8 cellular contexts compared by ENCODE assay signal in the genomic region with DNA sequence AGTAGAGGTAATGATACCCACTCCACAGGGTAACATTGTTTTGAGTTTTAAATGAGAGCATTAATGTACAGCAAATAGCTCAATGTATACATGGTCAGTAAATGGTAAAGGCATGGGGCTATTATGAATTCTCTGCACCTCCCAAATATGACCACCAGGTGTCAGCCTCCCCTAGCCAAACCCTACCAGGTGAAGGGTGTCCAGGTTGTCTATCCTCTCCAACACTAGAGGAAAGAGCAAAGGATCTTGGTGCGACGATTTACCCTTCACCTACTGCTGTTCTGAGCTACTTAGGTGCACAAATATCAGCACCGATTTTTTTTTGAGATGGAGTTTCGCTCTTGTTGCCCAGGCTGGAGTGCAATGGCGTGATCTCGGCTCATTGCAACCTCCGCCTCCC. TPM values are rescaled to one million over a fixed set of nuclear protein-coding genes. Genes with fewer than 3 reads are reported as not detected.
DNase-seq lines count a peak whose midpoint lies in the region; ATAC-seq, FAIRE-seq and TF ChIP-seq lines count a peak whose summit lies in the region.

No MANE protein-coding gene starts in this region.

- intact Hi-C loops in GM12878 (cut with micrococcal nuclease; ENCODE audit: unreplicated experiment), result loop anchor here (1.0 to 10.0 kb wide), 4 partner anchors 49 to 261 kb away; no protein-coding TSS in a partner anchor

- CTCF ChIA-PET in GM12878 (lab: Yijun Ruan, JAX), result interaction anchor here (0.6 to 3.8 kb wide), 44 partner anchors 9 to 513 kb away, joined by 3 to 40 read pairs (median 4); partner anchors contain the start of genes SH2D1A and XIAP

- H3K4me2 ChIP-seq in GM12878 (ENCODE audit: control insufficient read depth, insufficient read depth), result no peak overlapping the region

- FAIRE-seq in GM12878 (lab: Jason Lieb, UNC), result peak; percentile 77

- H4K20me1 ChIP-seq in GM12878 (ENCODE audit: control insufficient read depth, insufficient read depth), result no peaks in the 10 kb centered on the region

- H3K36me3 Mint-ChIP-seq in immature natural killer cell, result no peaks in the 10 kb centered on the region

- in situ Hi-C loops in GM12878 (cut with MboI), result loop anchor here (10.0 kb wide), 1 partner anchor 121 kb away; no protein-coding TSS in a partner anchor

- no peak for TF ChIP-seq POLR2A in GM12878 (IDR thresholded peaks at IDR 0.05; ENCODE audit: low read depth, low read length)

- H3K36me3 ChIP-seq in GM12878 (ENCODE audit: control insufficient read depth in 2 of 2, insufficient read depth in 2 of 2, low read length in 1 of 2), result no peaks in the 10 kb centered on the region

- H3K27ac ChIP-seq in GM12878 (ENCODE audit: control insufficient read depth, insufficient read depth), result no peak overlapping the region

- H3K9me3 ChIP-seq in GM12878 (replicated peaks; ENCODE audit: control insufficient read depth, insufficient read depth, low read length), result no peaks in the 10 kb centered on the region

- RAD21 ChIA-PET in GM12878 (lab: Charles Lee; ENCODE audit: unreplicated experiment), result interaction anchor here (0.7 to 2.6 kb wide), 25 partner anchors 30 to 573 kb away, joined by 3 to 27 read pairs (median 4); no protein-coding TSS in a partner anchor

- SMC1A ChIA-PET in GM12878 (lab: Charles Lee; ENCODE audit: uncharacterized antibody, unreplicated experiment), result interaction anchor here (0.5 to 3.7 kb wide), 25 partner anchors 14 to 383 kb away, joined by 3 to 31 read pairs (median 4); partner anchors contain the start of gene XIAP

- POLR2A ChIA-PET in GM12878 (lab: Charles Lee), result interaction anchor here (0.5 to 0.6 kb wide), 2 partner anchors 177 to 420 kb away, joined by 3 to 5 read pairs; no protein-coding TSS in a partner anchor

- H3K27ac Mint-ChIP-seq in immature natural killer cell, result no peak overlapping the region

- no peak overlapping the region for H3K9ac ChIP-seq in GM12878 (ENCODE audit: control insufficient read depth, insufficient read depth, low read length)

- H3K4me3 ChIP-seq in GM12878, result no peak overlapping the region

- no peak overlapping the region for H2AFZ ChIP-seq in GM12878 (ENCODE audit: control insufficient read depth, low read depth, low read length)

- DNase-seq in SIG-M5 treated with dmso at 0.1 percent for 504 hours (lab: John Stamatoyannopoulos, UW; ENCODE audit: unreplicated experiment) (peak; percentile 73), SIG-M5 (lab: John Stamatoyannopoulos, UW) (no peak), NCI-H1694 (lab: John Stamatoyannopoulos, UW) (peak; percentile 67), T-helper 9 cell (peak; percentile 39), GM12878 (ENCODE audit: low read depth, low spot score) (peak; percentile 33), immature natural killer cell (peak; percentile 46 to 55 (median 54))
- DNase-seq in stimulated activated CD4-positive, alpha-beta T cell treated with anti-CD3 and anti-CD28 coated beads, Interleukin-1b, Interleukin-23, amount 100 ng/mL, for 48 hours, result peak; percentile 56

- peak; percentile 92 for TF ChIP-seq RAD21 in GM12878 (IDR thresholded peaks at IDR 0.05; ENCODE audit: insufficient read depth, low read depth, low read length)

- no peaks in the 10 kb centered on the region for H3K9me3 Mint-ChIP-seq in immature natural killer cell

- no peaks in the 10 kb centered on the region for H3K79me2 ChIP-seq in GM12878 (ENCODE audit: control insufficient read depth, insufficient read depth, low read length)

- no TSS peak for BruUV-seq in GM12878 (replicated peaks; lab: Mats Ljungman, UMichigan)

- ATAC-seq in HG02884 (IDR thresholded peaks at IDR 0.05; ENCODE audit: unreplicated experiment) (peak; percentile 69), GM12878 (peak; percentile 93)

- H3K27me3 ChIP-seq in GM12878 (replicated peaks in 1 of 2; ENCODE audit: control insufficient read depth in 2 of 2, insufficient read depth in 2 of 2, low read length in 1 of 2), result no peaks in the 10 kb centered on the region

- peak; percentile 75 to 80 (median 76) for TF ChIP-seq CTCF in GM12878 (IDR thresholded peaks at IDR 0.05 in 2 of 3, conservative IDR thresholded peaks at IDR 0.05 in 1 of 3; ENCODE audit: control insufficient read depth in 2 of 3, extremely low read depth in 1 of 3, insufficient read depth in 1 of 3, low read depth in 3 of 3, low read length in 3 of 3)

- H3K4me3 Mint-ChIP-seq in immature natural killer cell, result no peak overlapping the region

- H3K27me3 Mint-ChIP-seq in immature natural killer cell (ENCODE audit: low read depth in 3 of 3), result peaks cover 0 to 5% (median 0%) of the 10 kb centered on the region in 3 donors

- no peaks in the 10 kb centered on the region for H3K4me1 Mint-ChIP-seq in immature natural killer cell

- no peak for TF ChIP-seq EP300 in GM12878 (IDR thresholded peaks at IDR 0.05; ENCODE audit: borderline replicate concordance in 1 of 2, control insufficient read depth in 1 of 2, low read depth in 2 of 2, low read length in 2 of 2)

- 64% methylated on average over 7 of the region's 7 CpGs for WGBS in GM12878 (ENCODE audit: insufficient coverage, insufficient replicate concordance, low lambda C conversion rate, missing lambda C conversion rate)

- H3K4me1 ChIP-seq in GM12878 (ENCODE audit: control insufficient read depth, insufficient read depth, low read length), result no peaks in the 10 kb centered on the region; the same call in 1 of the 2 replicates

TF ChIP-seq in GM12878, 131 proteins besides CTCF, POLR2A, EP300 and RAD21:
- TF ChIP-seq CHD4 (IDR thresholded peaks at IDR 0.05) (no peak), CHD2 (IDR thresholded peaks at IDR 0.05; ENCODE audit: borderline replicate concordance, low read depth, low read length) (no peak), MYC (IDR thresholded peaks at IDR 0.05; ENCODE audit: insufficient read depth, insufficient read length, insufficient replicate concordance, low read length, severe bottlenecking) (no peak), BCL11A (IDR thresholded peaks at IDR 0.05; ENCODE audit: low read depth, low read length) (no peak), RFX5 (IDR thresholded peaks at IDR 0.05; ENCODE audit: low read depth, low read length) (no peak), SMC3 (IDR thresholded peaks at IDR 0.05; ENCODE audit: borderline replicate concordance, low read length) (peak; percentile 79), KAT2A (conservative IDR thresholded peaks at IDR 0.05; ENCODE audit: control insufficient read depth, low read depth, low read length) (no peak)

RNA-seq across cellular contexts. Expression of gene XIAP, which starts 26.5 kb away (rescaled TPM):
- 43.2 and 47.7 TPM in 2 replicates for total RNA-seq in GM12878 (2013; cell fraction: nucleolus; rRNA removed)
- total RNA-seq in GM12878 (2014; rRNA removed) (13.2 and 16.9 TPM in 2 replicates), GM12878 (2014; rRNA removed; fragmentation: Illumina TruSeq; extraction: Trizol) (19.6 and 21.1 TPM in 2 replicates), GM12878 (2021) (17.7 and 20.8 TPM in 2 replicates)
- polyA plus RNA-seq in GM12878 (2011; ENCODE audit: low read depth), result 3.5 TPM
- polyA plus RNA-seq in GM12878 (2011; rRNA removed) (17.0 and 27.2 TPM in 2 replicates), GM12878 (2014; fragmentation: Illumina TruSeq; extraction: Trizol) (12.1 and 15.8 TPM in 2 replicates), GM12878 (2014; fragmentation: Nextera tagmentation; extraction: Ambion mirVana) (1 to 10 TPM; 3.3 to 6.2 TPM), GM12878 (2014; rRNA removed) (11.7 and 18.4 TPM in 2 replicates), GM12878 (2016; fragmentation: Nextera tagmentation; extraction: Ambion mirVana) (1 to 10 TPM; 6.8 to 8.4 TPM), immature natural killer cell (10 to 100 TPM in 1 of 3 donors, 1 to 10 TPM in 2; 1.1 to 14.4 (median 6.3) TPM)
- 6.3 and 7.1 TPM in 2 replicates for polyA plus RNA-seq in GM12878 (2011; cell fraction: cytosol; rRNA removed)
- polyA plus RNA-seq in GM12878 (2011; cell fraction: nucleus; rRNA removed), result 3.9 and 5.8 TPM in 2 replicates
- polyA plus RNA-seq in GM12878 (2012), result 6.8 and 8.9 TPM in 2 replicates
- 4.4 and 12.1 TPM in 2 replicates for polyA minus RNA-seq in GM12878 (2011; rRNA and poly(A)+ RNA removed)
- 4.7 and 5.2 TPM in 2 replicates for polyA minus RNA-seq in GM12878 (2011; cell fraction: cytosol; rRNA and poly(A)+ RNA removed)
- polyA minus RNA-seq in GM12878 (2011; cell fraction: nucleus; rRNA and poly(A)+ RNA removed), result 3.5 and 6.2 TPM in 2 replicates
